8 cellular contexts compared by ENCODE assay signal in genomic region chr7:131109757-131110293, GRCh38.
DNase-seq lines count a peak whose midpoint lies in the region; ATAC-seq and TF ChIP-seq lines count a peak whose summit lies in the region.

No MANE protein-coding gene starts in this region.

- DNase-seq in GM12864 (ENCODE audit: low read depth) (no peak), NK-92 (lab: John Stamatoyannopoulos, UW; ENCODE audit: unreplicated experiment) (peak; percentile 18), activated T-cell treated with anti-CD3 and anti-CD28 coated beads for 4 hours (peak; percentile 58), epithelial cell of esophagus (ENCODE audit: low read depth) (peak; percentile 81), mucosa of descending colon (peak; percentile 74 to 92 (median 84)), DMS114 treated with DMSO at 0.1 percent for 48 hours (lab: John Stamatoyannopoulos, UW; ENCODE audit: unreplicated experiment) (no peak)
- DNase-seq in stimulated activated CD8-positive, alpha-beta memory T cell treated with anti-CD3 and anti-CD28 coated beads, Interleukin-4, amount 100 ng/mL, for 48 hours, result peak; percentile 80

- H3K9me3 ChIP-seq in mucosa of descending colon, result no peaks in the 10 kb centered on the region

- H3K4me1 ChIP-seq in mucosa of descending colon (ENCODE audit: low read depth), result peaks cover 17% of the 10 kb centered on the region

- TF ChIP-seq CTCF in GM12864 (IDR thresholded peaks at IDR 0.05; ENCODE audit: low read depth, low read length, missing control alignments), result no peak
- TF ChIP-seq CTCF in epithelial cell of esophagus (IDR thresholded peaks at IDR 0.05; ENCODE audit: insufficient read depth, low read depth, low read length, missing control alignments), result no peak
- no peak for TF ChIP-seq CTCF in mucosa of descending colon (IDR thresholded peaks at IDR 0.05)

- ATAC-seq in HG03135 (IDR thresholded peaks at IDR 0.05; ENCODE audit: unreplicated experiment) (peak; percentile 16), mucosa of descending colon (peak; percentile 54)

- intact Hi-C loops in mucosa of descending colon (cut with DNase I, micrococcal nuclease), result no loop called here

- H3K4me3 ChIP-seq in GM12864 (ENCODE audit: low read depth, low read length) (peak overlapping the region; percentile 80), epithelial cell of esophagus (ENCODE audit: low read length) (peak overlapping the region; percentile 48), mucosa of descending colon (no peak overlapping the region)

- no peaks in the 10 kb centered on the region for H3K36me3 ChIP-seq in mucosa of descending colon (ENCODE audit: low read depth)

Comparison
In these comparisons a context has a peak if more than half of its experiments do, and no peak if none do; other contexts are left out.
1. DNase-seq: peak in NK-92 (single experiment), activated T-cell treated with anti-CD3 and anti-CD28 coated beads for 4 hours (single experiment), epithelial cell of esophagus (single experiment), mucosa of descending colon (3 of 3) and stimulated activated CD8-positive, alpha-beta memory T cell treated with anti-CD3 and anti-CD28 coated beads, Interleukin-4, amount 100 ng/mL, for 48 hours (single experiment); none in GM12864 (single experiment) and DMS114 treated with DMSO at 0.1 percent for 48 hours (single experiment).